19 cellular contexts compared by ENCODE assay signal in the genomic region with DNA sequence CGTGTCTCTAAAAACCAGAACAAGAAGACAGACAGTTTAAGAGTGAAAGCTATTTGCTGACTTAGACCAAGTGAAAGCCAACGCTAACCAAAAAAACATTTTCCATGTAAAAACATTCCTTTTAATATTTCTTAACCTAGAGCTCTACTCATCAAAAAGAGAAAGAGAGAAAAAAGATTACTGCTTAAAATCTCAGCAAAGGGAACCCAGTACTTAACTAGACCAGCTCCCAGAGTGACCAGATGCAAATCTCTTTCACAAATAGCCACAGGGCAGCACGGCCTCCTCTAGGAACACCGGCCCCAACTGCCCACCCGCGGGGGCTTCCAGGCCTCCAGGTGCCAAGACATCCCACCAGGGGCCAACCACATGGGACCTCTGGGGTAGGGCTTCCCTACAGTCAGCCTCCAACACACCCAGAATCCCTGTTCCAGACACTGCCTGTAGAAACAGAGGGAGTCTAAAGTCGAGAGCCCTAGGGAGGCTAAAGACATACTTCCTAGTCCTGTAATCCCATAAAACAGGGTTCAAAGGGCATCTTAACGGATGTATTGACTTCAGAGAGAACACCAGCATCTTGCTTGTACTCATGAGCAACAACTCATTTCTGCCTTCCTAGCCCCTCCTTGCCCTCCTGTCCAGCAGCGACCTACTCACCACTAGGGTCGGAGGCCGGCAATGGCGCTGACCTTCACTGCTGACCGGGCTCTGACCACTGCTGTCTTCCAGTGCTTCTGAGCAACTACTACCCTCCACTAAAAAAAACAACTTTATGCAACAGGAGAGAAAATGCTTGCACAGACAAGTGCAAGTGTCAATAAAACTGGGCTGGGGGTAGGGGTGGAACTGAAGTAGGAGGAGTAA. TPM values are rescaled to one million over a fixed set of nuclear protein-coding genes. Genes with fewer than 3 reads are reported as not detected.
DNase-seq lines count a peak whose midpoint lies in the region; ATAC-seq and TF ChIP-seq lines count a peak whose summit lies in the region.
"Had no signal": no experiment of that assay in that cellular context is flagged by ENCODE, and none has a peak within 500 bp of the region (broad histone marks: within the 10 kb centered on the region; RNA-seq: fewer than 3 reads in every experiment).

No MANE protein-coding gene starts in this region.

- H3K36me3 Mint-ChIP-seq in natural killer cell treated with Interleukin-12 subunit alpha and Interleukin-12 subunit beta and Interleukin-15 and Interleukin-18, amount 100 ng/mL, for 72 hours, result no peaks in the 10 kb centered on the region
- H3K36me3 Mint-ChIP-seq: natural killer cell had no signal

- WGBS in heart right ventricle, 2 donors, result 64 to 71% methylated on average over 13 of the region's 13 CpGs

- DNase-seq in AG10803 (ENCODE audit: low read depth) (peak; percentile 51), SK-N-MC (ENCODE audit: low read depth, low spot score) (no peak), heart right ventricle (no peak), osteoblast (ENCODE audit: insufficient read length, low spot score, missing footprints) (peak; percentile 62), GM20000 (ENCODE audit: low spot score) (no peak)
- DNase-seq in natural killer cell treated with Interleukin-12 subunit alpha and Interleukin-12 subunit beta and Interleukin-15 and Interleukin-18, amount 100 ng/mL, for 72 hours (ENCODE audit: low spot score), result no peak
- DNase-seq: brain microvascular endothelial cell; erythroblast; MV-4-11; natural killer cell; NCI-H2227 treated with DMSO at 0.1 percent for 48 hours; PC-3; stimulated activated CD4-positive, alpha-beta T cell treated with anti-CD3 and anti-CD28 coated beads, Interleukin-12 subunit alpha, Interleukin-12 subunit beta, amount 100 ng/mL, for 4 hours had no signal

- peak overlapping the region; percentile 47 for H3K4me2 ChIP-seq in osteoblast (ENCODE audit: insufficient read depth, low read length)
- H3K4me2 ChIP-seq: GM23338 had no signal

- peak overlapping the region; percentile 54 for H3K27ac ChIP-seq in SK-N-MC
- peak overlapping the region in 8 of 10 donors; percentile 12 to 80 (median 44) for H3K27ac ChIP-seq in heart right ventricle
- H3K27ac ChIP-seq in osteoblast (ENCODE audit: low read depth, low read length), result peak overlapping the region; percentile 19
- H3K27ac ChIP-seq: brain microvascular endothelial cell had no signal

- H3K9me3 ChIP-seq in SK-N-MC (ENCODE audit: low read depth, low read length), result no peaks in the 10 kb centered on the region
- H3K9me3 ChIP-seq in heart right ventricle, result no peaks in the 10 kb centered on the region
- H3K9me3 ChIP-seq in osteoblast (ENCODE audit: low read depth, low read length), result no peaks in the 10 kb centered on the region

- H3K27me3 ChIP-seq in heart right ventricle, result no peaks in the 10 kb centered on the region
- no peaks in the 10 kb centered on the region for H3K27me3 ChIP-seq in osteoblast (ENCODE audit: insufficient read depth, low read length)
- H3K27me3 ChIP-seq: brain microvascular endothelial cell had no signal

- H3K4me3 ChIP-seq in AG10803 (ENCODE audit: low read length), result no peak overlapping the region
- no peak overlapping the region for H3K4me3 ChIP-seq in SK-N-MC
- no peak overlapping the region for H3K4me3 ChIP-seq in heart right ventricle
- H3K4me3 ChIP-seq in osteoblast (ENCODE audit: insufficient read depth, low read length), result no peak overlapping the region
- H3K4me3 ChIP-seq: GM12878, GM23338 had no signal

- TF ChIP-seq CTCF in AG10803 (conservative IDR thresholded peaks at IDR 0.05; ENCODE audit: low read length), result no peak
- no peak for TF ChIP-seq CTCF in heart right ventricle (IDR thresholded peaks at IDR 0.05)
- TF ChIP-seq CTCF in osteoblast (IDR thresholded peaks at IDR 0.05; ENCODE audit: extremely low read depth, low read depth, low read length), result no peak
- no peak for TF ChIP-seq CTCF in GM20000 (IDR thresholded peaks at IDR 0.05; ENCODE audit: extremely low read depth, missing control alignments)

- no peaks in the 10 kb centered on the region for H3K9me3 Mint-ChIP-seq in natural killer cell treated with Interleukin-12 subunit alpha and Interleukin-12 subunit beta and Interleukin-15 and Interleukin-18, amount 100 ng/mL, for 72 hours
- H3K9me3 Mint-ChIP-seq: activated T-helper 17 cell treated with anti-CD3 and anti-CD28 coated beads, Interleukin-2, amount 50 U/mL, for 72 hours; GM23338; natural killer cell; T-helper 1 cell treated with Interleukin-12 subunit alpha and Interleukin-12 subunit beta and Interleukin-4 antibody, amounts not matched to agents 30 μg/mL and 1 μg/mL, for 36 hours had no signal

- H3K4me1 ChIP-seq in heart right ventricle, result peaks cover 5 to 93% (median 66%) of the 10 kb centered on the region in 9 donors
- H3K4me1 ChIP-seq in osteoblast (ENCODE audit: insufficient read depth, low read length), result peaks cover 17% of the 10 kb centered on the region

- intact Hi-C loops in heart right ventricle (cut with DNase I), result no loop called here

- H3K4me1 Mint-ChIP-seq in natural killer cell treated with Interleukin-12 subunit alpha and Interleukin-12 subunit beta and Interleukin-15 and Interleukin-18, amount 100 ng/mL, for 72 hours (ENCODE audit: low read depth in 2 of 2), result peaks cover 13 to 20% of the 10 kb centered on the region in 2 donors

- H2AFZ ChIP-seq in osteoblast (ENCODE audit: low read length), result no peak overlapping the region
- H2AFZ ChIP-seq: GM23338 had no signal

- H3K9ac ChIP-seq in SK-N-MC (ENCODE audit: insufficient read length), result peak overlapping the region; percentile 7

- peaks cover 50% of the 10 kb centered on the region for H4K20me1 ChIP-seq in osteoblast (ENCODE audit: insufficient read depth, low read length)

- peaks cover 98% of the 10 kb centered on the region for H3K79me2 ChIP-seq in osteoblast (ENCODE audit: insufficient read depth, low read length)

- no peaks in the 10 kb centered on the region for H3K27me3 Mint-ChIP-seq in natural killer cell treated with Interleukin-12 subunit alpha and Interleukin-12 subunit beta and Interleukin-15 and Interleukin-18, amount 100 ng/mL, for 72 hours
- H3K27me3 Mint-ChIP-seq: activated T-helper 17 cell treated with anti-CD3 and anti-CD28 coated beads, Interleukin-2, amount 50 U/mL, for 72 hours had no signal

- H3K4me3 Mint-ChIP-seq in natural killer cell treated with Interleukin-12 subunit alpha and Interleukin-12 subunit beta and Interleukin-15 and Interleukin-18, amount 100 ng/mL, for 72 hours, result no peak overlapping the region
- H3K4me3 Mint-ChIP-seq: activated T-helper 17 cell treated with anti-CD3 and anti-CD28 coated beads, Interleukin-2, amount 50 U/mL, for 72 hours; GM23338; natural killer cell; T-helper 1 cell treated with Interleukin-12 subunit alpha and Interleukin-12 subunit beta and Interleukin-4 antibody, amounts not matched to agents 30 μg/mL and 1 μg/mL, for 36 hours had no signal

- no peaks in the 10 kb centered on the region for H3K36me3 ChIP-seq in SK-N-MC (ENCODE audit: insufficient read depth, low read length)
- H3K36me3 ChIP-seq in heart right ventricle, result peaks cover 0 to 12% (median 0%) of the 10 kb centered on the region in 9 donors
- H3K36me3 ChIP-seq in osteoblast (ENCODE audit: insufficient read depth, low read length), result no peaks in the 10 kb centered on the region
- H3K36me3 ChIP-seq: brain microvascular endothelial cell had no signal

- no peak overlapping the region for H3K27ac Mint-ChIP-seq in natural killer cell treated with Interleukin-12 subunit alpha and Interleukin-12 subunit beta and Interleukin-15 and Interleukin-18, amount 100 ng/mL, for 72 hours
- H3K27ac Mint-ChIP-seq: activated T-helper 17 cell treated with anti-CD3 and anti-CD28 coated beads, Interleukin-2, amount 50 U/mL, for 72 hours; GM23338; natural killer cell; T-helper 1 cell treated with Interleukin-12 subunit alpha and Interleukin-12 subunit beta and Interleukin-4 antibody, amounts not matched to agents 30 μg/mL and 1 μg/mL, for 36 hours had no signal

- ATAC-seq in heart right ventricle, result peak in 6 of 8 donors; percentile 17 to 42 (median 28)
- ATAC-seq in natural killer cell treated with Interleukin-12 subunit alpha and Interleukin-12 subunit beta and Interleukin-15 and Interleukin-18, amount 100 ng/mL, for 72 hours, result no peak
- ATAC-seq in HG03571 (IDR thresholded peaks at IDR 0.05; ENCODE audit: unreplicated experiment), result no peak
- ATAC-seq in GM21737 (IDR thresholded peaks at IDR 0.05; ENCODE audit: unreplicated experiment), result no peak
- ATAC-seq: activated T-helper 17 cell treated with anti-CD3 and anti-CD28 coated beads, Interleukin-2, amount 50 U/mL, for 72 hours; GM12878; GM23338; natural killer cell; PC-3 had no signal

RNA-seq across cellular contexts. Expression of a gene that starts 21.3 kb away (rescaled TPM):
- total RNA-seq in heart right ventricle (10 to 100 TPM; 10.6 to 19.3 (median 16.1) TPM), osteoblast (36.9 and 41.8 TPM in 2 replicates)
- polyA plus RNA-seq in heart right ventricle, result 1 to 10 TPM; 4.5 to 8.9 TPM
- total RNA-seq in natural killer cell treated with Interleukin-12 subunit alpha and Interleukin-12 subunit beta and Interleukin-15 and Interleukin-18, amount 100 ng/mL, for 72 hours, result 10 to 100 TPM; 15.7 to 15.9 TPM

Comparison
In these comparisons a context has a peak if more than half of its experiments do, and no peak if none do; other contexts are left out.
1. DNase-seq: peak in AG10803 (single experiment) and osteoblast (single experiment); none in SK-N-MC (single experiment), heart right ventricle (0 of 2), natural killer cell treated with Interleukin-12 subunit alpha and Interleukin-12 subunit beta and Interleukin-15 and Interleukin-18, amount 100 ng/mL, for 72 hours (single experiment) and GM20000 (single experiment).
2. ATAC-seq: peak in heart right ventricle (6 of 8); none in natural killer cell treated with Interleukin-12 subunit alpha and Interleukin-12 subunit beta and Interleukin-15 and Interleukin-18, amount 100 ng/mL, for 72 hours (0 of 2), HG03571 (single experiment) and GM21737 (single experiment).
3. Peak in every context shown above with its lines, with median percentiles within 50 percentile points of each other: H3K27ac ChIP-seq.